ENCODE assay signal across 8 cellular contexts in the genomic region with DNA sequence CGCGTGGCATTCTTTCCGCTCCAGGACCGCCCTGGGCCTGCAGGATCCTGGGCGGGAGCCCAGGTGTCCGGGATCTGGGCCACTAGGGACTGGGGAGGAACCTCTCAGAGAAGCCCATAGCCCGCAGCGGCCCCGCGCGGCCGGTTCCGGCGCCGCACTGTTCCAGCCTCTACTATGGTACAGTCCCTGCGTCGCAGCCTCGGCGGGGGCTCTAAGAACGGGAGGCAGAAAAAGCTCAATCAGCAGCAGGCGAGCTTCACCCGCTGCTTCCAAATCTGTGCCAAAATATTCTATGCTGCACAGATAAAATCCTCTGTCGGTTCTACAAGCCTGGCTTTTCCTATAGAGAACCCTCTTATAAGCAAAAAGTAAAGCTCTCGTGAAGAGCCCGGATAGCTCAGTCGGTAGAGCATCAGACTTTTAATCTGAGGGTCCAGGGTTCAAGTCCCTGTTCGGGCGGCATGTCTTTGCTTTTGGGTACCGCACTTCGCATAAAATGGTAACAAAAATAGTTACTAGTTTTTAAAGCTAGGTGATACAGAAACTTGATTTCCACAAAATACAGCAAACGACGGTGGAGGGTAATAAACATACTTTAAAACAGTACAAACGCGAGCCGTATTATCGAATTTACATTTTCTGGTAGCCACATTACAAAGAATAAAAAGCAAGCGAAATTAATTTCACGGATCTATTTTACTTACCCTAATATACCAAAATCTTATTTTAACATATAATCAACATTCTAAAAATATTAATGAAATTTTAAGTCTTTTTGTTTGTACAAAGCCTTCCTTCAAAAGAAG. TPM values are rescaled to one million over a fixed set of nuclear protein-coding genes. Genes with fewer than 3 reads are reported as not detected.
DNase-seq lines count a peak whose midpoint lies in the region; ATAC-seq and TF ChIP-seq lines count a peak whose summit lies in the region.

No MANE protein-coding gene starts in this region.

- H3K27me3 ChIP-seq in Peyer's patch (peaks cover 0 to 47% of the 10 kb centered on the region in 2 donors), esophagus (ENCODE audit: control insufficient read depth in 1 of 2, insufficient read depth in 2 of 2, low read length in 2 of 2) (peaks cover 0 to 1% of the 10 kb centered on the region in 2 donors), mucosa of rectum (ENCODE audit: control insufficient read depth in 2 of 2, insufficient read depth in 2 of 2, low read length in 2 of 2) (peaks cover 46 to 54% of the 10 kb centered on the region in 2 donors)

- no peaks in the 10 kb centered on the region for H3K36me3 Mint-ChIP-seq in activated T-cell treated with anti-CD3 and anti-CD28 coated beads, Interleukin-2, amount 50 U/mL, for 4 hours (ENCODE audit: insufficient read depth)

- H3K36me3 ChIP-seq in Peyer's patch (no peaks in the 10 kb centered on the region), esophagus (ENCODE audit: control insufficient read depth in 2 of 2, insufficient read depth in 2 of 2, low read length in 1 of 2) (no peaks in the 10 kb centered on the region), mucosa of rectum (ENCODE audit: control insufficient read depth in 2 of 2, insufficient read depth in 2 of 2, low read length in 2 of 2) (no peaks in the 10 kb centered on the region)

- WGBS in esophagus, 2 donors: 0% methylated on average over 38 of the region's 38 CpGs

- peak overlapping the region; percentile 45 to 72 for H3K9ac ChIP-seq in mucosa of rectum (ENCODE audit: low read depth in 1 of 2, low read length in 2 of 2)

- H3K4me1 Mint-ChIP-seq in activated T-cell treated with anti-CD3 and anti-CD28 coated beads, Interleukin-2, amount 50 U/mL, for 4 hours (ENCODE audit: low read depth): peaks cover 50% of the 10 kb centered on the region

- H3K4me1 ChIP-seq in Peyer's patch (peaks cover 3 to 58% (median 47%) of the 10 kb centered on the region in 4 donors), esophagus (ENCODE audit: control insufficient read depth in 2 of 2, insufficient read depth in 2 of 2, low read length in 1 of 2) (peaks cover 13 to 17% of the 10 kb centered on the region in 2 donors), mucosa of rectum (ENCODE audit: control insufficient read depth in 2 of 2, insufficient read depth in 2 of 2, low read length in 2 of 2) (peaks cover 39 to 56% of the 10 kb centered on the region in 2 donors)

- peak overlapping the region; percentile 43 to 60 (median 56) for H3K4me3 ChIP-seq in Peyer's patch
- H3K4me3 ChIP-seq in esophagus (ENCODE audit: low read depth in 1 of 2, low read length in 2 of 2): peak overlapping the region; percentile 50 to 60
- H3K4me3 ChIP-seq in mucosa of rectum (ENCODE audit: low read length in 2 of 2): peak overlapping the region; percentile 69 to 85

- H3K27me3 Mint-ChIP-seq in activated T-cell treated with anti-CD3 and anti-CD28 coated beads, Interleukin-2, amount 50 U/mL, for 4 hours (ENCODE audit: low read depth): peaks cover 52% of the 10 kb centered on the region

- peak overlapping the region; percentile 92 for H3K4me3 Mint-ChIP-seq in activated T-cell treated with anti-CD3 and anti-CD28 coated beads, Interleukin-2, amount 50 U/mL, for 4 hours

- H3K9me3 ChIP-seq in Peyer's patch (no peaks in the 10 kb centered on the region), esophagus (ENCODE audit: control insufficient read depth in 2 of 2, insufficient read depth in 1 of 2, low read depth in 1 of 2, low read length in 1 of 2) (no peaks in the 10 kb centered on the region), mucosa of rectum (ENCODE audit: control insufficient read depth in 2 of 2, low read length in 2 of 2) (no peaks in the 10 kb centered on the region)

- peak overlapping the region; percentile 59 to 84 (median 78) for H3K27ac ChIP-seq in Peyer's patch
- peak overlapping the region; percentile 81 to 93 for H3K27ac ChIP-seq in esophagus (ENCODE audit: low read depth in 2 of 2, low read length in 1 of 2)
- H3K27ac ChIP-seq in mucosa of rectum (ENCODE audit: low read depth in 2 of 2, low read length in 2 of 2): peak overlapping the region; percentile 41 to 62

- peak; percentile 70 to 85 (median 80) for TF ChIP-seq CTCF in Peyer's patch (IDR thresholded peaks at IDR 0.05)

- no peaks in the 10 kb centered on the region for H3K9me3 Mint-ChIP-seq in activated T-cell treated with anti-CD3 and anti-CD28 coated beads, Interleukin-2, amount 50 U/mL, for 4 hours

- ATAC-seq in GM19351 (IDR thresholded peaks at IDR 0.05; ENCODE audit: unreplicated experiment): peak; percentile 47
- ATAC-seq in activated T-cell treated with anti-CD3 and anti-CD28 coated beads, Interleukin-2, amount 50 U/mL, for 4 hours: peak; percentile 70 to 73

- peak; percentile 38 to 47 for DNase-seq in AML-193 (lab: John Stamatoyannopoulos, UW)
- peak; percentile 78 for DNase-seq in HuH-7.5 (ENCODE audit: low spot score)
- peak; percentile 86 to 95 (median 90) for DNase-seq in Peyer's patch
- DNase-seq in activated T-cell treated with anti-CD3 and anti-CD28 coated beads, Interleukin-2, amount 50 U/mL, for 4 hours: peak; percentile 83
- peak; percentile 79 for DNase-seq in stimulated activated CD8-positive, alpha-beta memory T cell treated with anti-CD3 and anti-CD28 coated beads, Interleukin-4, amount 100 ng/mL, for 24 hours (ENCODE audit: low read depth)

- no peak for TF ChIP-seq POLR2A in Peyer's patch (IDR thresholded peaks at IDR 0.05)

RNA-seq across cellular contexts. Expression of gene ALOXE3, which starts 0.7 kb away (rescaled TPM):
- total RNA-seq in Peyer's patch: not detected
- not detected for total RNA-seq in activated T-cell treated with anti-CD3 and anti-CD28 coated beads, Interleukin-2, amount 50 U/mL, for 4 hours
- 1 to 10 TPM in 1 of 2 donors, under 1 TPM in 1; 0.43 to 1.7 TPM for polyA plus RNA-seq in esophagus

RNA-seq across cellular contexts. Expression of gene HES7, which starts 4.9 kb away (rescaled TPM):
- not detected for total RNA-seq in Peyer's patch
- total RNA-seq in activated T-cell treated with anti-CD3 and anti-CD28 coated beads, Interleukin-2, amount 50 U/mL, for 4 hours: 1 to 10 TPM; 1.2 to 1.7 (median 1.4) TPM
- under 1 TPM; 0.15 to 0.24 TPM for polyA plus RNA-seq in esophagus

RNA-seq across cellular contexts. Expression of gene ALOX12B, which starts 31.5 kb away (rescaled TPM):
- under 1 TPM in 1 of 4 donors, not detected in 3; 0.83 TPM for total RNA-seq in Peyer's patch
- 1 to 10 TPM in 1 of 3 donors, under 1 TPM in 2; 0.81 to 1.6 (median 0.95) TPM for total RNA-seq in activated T-cell treated with anti-CD3 and anti-CD28 coated beads, Interleukin-2, amount 50 U/mL, for 4 hours
- polyA plus RNA-seq in esophagus: 1 to 10 TPM; 2.4 to 5.2 TPM

RNA-seq across cellular contexts. Expression of gene PER1, which starts 33.2 kb away (rescaled TPM):
- total RNA-seq in Peyer's patch: 100 to 1,000 TPM in 3 of 4 donors, 10 to 100 TPM in 1; 67.6 to 143 (median 119) TPM
- total RNA-seq in activated T-cell treated with anti-CD3 and anti-CD28 coated beads, Interleukin-2, amount 50 U/mL, for 4 hours: 10 to 100 TPM; 30.4 to 36.9 (median 36.7) TPM
- 10 to 100 TPM; 44.7 to 85.2 TPM for polyA plus RNA-seq in esophagus

RNA-seq across cellular contexts. Expression of gene VAMP2, which starts 43.8 kb away (rescaled TPM):
- 10 to 100 TPM; 10.7 to 40.2 (median 32.4) TPM for total RNA-seq in Peyer's patch
- 10 to 100 TPM; 49.6 to 67.5 (median 59.7) TPM for total RNA-seq in activated T-cell treated with anti-CD3 and anti-CD28 coated beads, Interleukin-2, amount 50 U/mL, for 4 hours
- polyA plus RNA-seq in esophagus: 10 to 100 TPM; 21.9 to 22.4 TPM

Comparison
In these comparisons a context has a peak if more than half of its experiments do, and no peak if none do; other contexts are left out.
1. Peak in every context shown above with its lines: DNase-seq, ATAC-seq, H3K4me3 ChIP-seq and H3K27ac ChIP-seq.